Comparison of ENCODE assay signal across 15 cellular contexts in the genomic region with DNA sequence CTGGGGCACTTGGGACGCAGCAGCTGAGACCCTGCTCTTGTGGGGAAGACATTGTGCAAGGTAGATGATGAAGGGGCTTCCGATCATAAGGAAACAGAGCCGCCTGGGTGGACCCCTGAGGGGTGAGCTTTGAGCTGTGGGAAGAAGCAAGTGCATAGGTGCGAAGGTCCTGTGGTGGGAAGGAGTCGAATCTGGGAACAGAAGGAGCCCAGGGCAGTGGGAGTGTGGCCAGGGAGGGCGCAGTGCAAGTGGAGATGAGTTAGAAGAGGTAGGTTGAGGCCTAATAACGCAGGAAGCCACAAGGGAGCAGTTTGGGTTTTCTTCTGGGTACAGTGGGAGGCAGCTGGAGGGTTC. TPM values are rescaled to one million over a fixed set of nuclear protein-coding genes. Genes with fewer than 3 reads are reported as not detected.
A peak's percentile ranks its signal among the peaks of the same experiment; 100 is the strongest.
DNase-seq lines count a peak whose midpoint lies in the region; ATAC-seq and TF ChIP-seq lines count a peak whose summit lies in the region.
"Had no signal": no experiment of that assay in that cellular context is flagged by ENCODE, and none has a peak within 500 bp of the region (broad histone marks: within the 10 kb centered on the region; RNA-seq: fewer than 3 reads in every experiment).

No MANE protein-coding gene starts in this region.

- peak overlapping the region; percentile 93 for H3K27ac Mint-ChIP-seq in activated T-cell treated with anti-CD3 and anti-CD28 coated beads, Interleukin-2, amount 50 U/mL, for 24 hours
- H3K27ac Mint-ChIP-seq in T-cell (peak overlapping the region; percentile 97 to 100), glutamatergic neuron (ENCODE audit: unreplicated experiment) (peak overlapping the region; percentile 44)

- H3K36me3 ChIP-seq in skeletal muscle tissue (ENCODE audit: control insufficient read depth in 3 of 3, insufficient read depth in 3 of 3, low read length in 3 of 3): peaks cover 51 to 56% (median 56%) of the 10 kb centered on the region in 3 donors
- peaks cover 0 to 6% of the 10 kb centered on the region in 2 donors for H3K36me3 ChIP-seq in prostate gland

- CTCF ChIA-PET in T-cell (lab: Charles Lee): no interaction called here

- no peak overlapping the region for H3K4me3 Mint-ChIP-seq in activated T-cell treated with anti-CD3 and anti-CD28 coated beads, Interleukin-2, amount 50 U/mL, for 24 hours
- no peak overlapping the region for H3K4me3 Mint-ChIP-seq in activated T-cell treated with anti-CD3 and anti-CD28 coated beads, Interleukin-2, amount 50 U/mL, for 4 hours
- H3K4me3 Mint-ChIP-seq in T-cell: peak overlapping the region; percentile 39 to 94 (median 54)
- H3K4me3 Mint-ChIP-seq in glutamatergic neuron (ENCODE audit: unreplicated experiment): no peak overlapping the region

- no peak for DNase-seq in activated T-cell treated with anti-CD3 and anti-CD28 coated beads, Interleukin-2, amount 50 U/mL, for 24 hours
- no peak for DNase-seq in activated T-cell treated with anti-CD3 and anti-CD28 coated beads, Interleukin-2, amount 50 U/mL, for 4 hours
- DNase-seq in T-cell: no peak
- no peak for DNase-seq in glutamatergic neuron
- DNase-seq in NK-92 treated with Interleukin-12 subunit alpha and Interleukin-12 subunit beta, amount 100 ng/mL, for 24 hours (lab: John Stamatoyannopoulos, UW): no peak
- no peak for DNase-seq in pons (ENCODE audit: low spot score)
- no peak for DNase-seq in prostate gland (ENCODE audit: low spot score)
- DNase-seq: activated T-cell treated with anti-CD3 and anti-CD28 coated beads, Interleukin-2, amount 50 U/mL, for 48 hours; esophagus squamous epithelium; kidney glomerular epithelial cell; midbrain; NCI-H187; NCI-H510A had no signal

- WGBS in prostate gland: 91% methylated on average over 7 of the region's 7 CpGs

- no peak for TF ChIP-seq POLR2A in prostate gland (IDR thresholded peaks at IDR 0.05)

- H3K27ac ChIP-seq in skeletal muscle tissue (ENCODE audit: low read depth, low read length) (peak overlapping the region; percentile 90), prostate gland (peak overlapping the region in 1 of 2 donors; percentile 78)

- H3K4me3 ChIP-seq in skeletal muscle tissue (ENCODE audit: low read length in 3 of 3) (peak overlapping the region in 1 of 3 donors; percentile 6), prostate gland (no peak overlapping the region)
- H3K4me3 ChIP-seq: esophagus squamous epithelium, tibial nerve had no signal

- H3K9me3 ChIP-seq in skeletal muscle tissue (ENCODE audit: control insufficient read depth in 3 of 3, low read length in 3 of 3): no peaks in the 10 kb centered on the region
- no peaks in the 10 kb centered on the region for H3K9me3 ChIP-seq in prostate gland
- H3K9me3 ChIP-seq: esophagus squamous epithelium, tibial nerve had no signal

- intact Hi-C loops in prostate gland (cut with DNase I): no loop called here

- H3K36me3 Mint-ChIP-seq in activated T-cell treated with anti-CD3 and anti-CD28 coated beads, Interleukin-2, amount 50 U/mL, for 24 hours (ENCODE audit: low read depth): peaks cover 98% of the 10 kb centered on the region
- H3K36me3 Mint-ChIP-seq in activated T-cell treated with anti-CD3 and anti-CD28 coated beads, Interleukin-2, amount 50 U/mL, for 4 hours (ENCODE audit: insufficient read depth): peaks cover 26% of the 10 kb centered on the region
- peaks cover 49% of the 10 kb centered on the region for H3K36me3 Mint-ChIP-seq in T-cell
- H3K36me3 Mint-ChIP-seq in glutamatergic neuron (ENCODE audit: unreplicated experiment): no peaks in the 10 kb centered on the region

- no peaks in the 10 kb centered on the region for H3K27me3 Mint-ChIP-seq in activated T-cell treated with anti-CD3 and anti-CD28 coated beads, Interleukin-2, amount 50 U/mL, for 24 hours
- H3K27me3 Mint-ChIP-seq in activated T-cell treated with anti-CD3 and anti-CD28 coated beads, Interleukin-2, amount 50 U/mL, for 4 hours (ENCODE audit: low read depth): no peaks in the 10 kb centered on the region
- H3K27me3 Mint-ChIP-seq in T-cell (no peaks in the 10 kb centered on the region), glutamatergic neuron (ENCODE audit: unreplicated experiment) (peaks cover 4% of the 10 kb centered on the region)

- no peak for ATAC-seq in activated T-cell treated with anti-CD3 and anti-CD28 coated beads, Interleukin-2, amount 50 U/mL, for 4 hours
- no peak for ATAC-seq in T-cell (replicated peaks in 1 of 4)

- H3K4me1 ChIP-seq in skeletal muscle tissue (ENCODE audit: control insufficient read depth in 3 of 3, insufficient read depth in 3 of 3, low read length in 3 of 3) (peaks cover 61 to 98% (median 94%) of the 10 kb centered on the region in 3 donors), prostate gland (replicated peaks) (no peaks in the 10 kb centered on the region)

- no peak for TF ChIP-seq CTCF in glutamatergic neuron (IDR thresholded peaks at IDR 0.05; ENCODE audit: partially characterized antibody, unreplicated experiment)
- TF ChIP-seq CTCF in prostate gland (IDR thresholded peaks at IDR 0.05): no peak

- no peaks in the 10 kb centered on the region for H3K9me3 Mint-ChIP-seq in activated T-cell treated with anti-CD3 and anti-CD28 coated beads, Interleukin-2, amount 50 U/mL, for 24 hours
- H3K9me3 Mint-ChIP-seq in activated T-cell treated with anti-CD3 and anti-CD28 coated beads, Interleukin-2, amount 50 U/mL, for 4 hours: no peaks in the 10 kb centered on the region
- H3K9me3 Mint-ChIP-seq in T-cell: no peaks in the 10 kb centered on the region
- H3K9me3 Mint-ChIP-seq in glutamatergic neuron (ENCODE audit: unreplicated experiment): peaks cover 4% of the 10 kb centered on the region

- H3K27me3 ChIP-seq in skeletal muscle tissue (ENCODE audit: control insufficient read depth in 3 of 3, insufficient read depth in 3 of 3, low read length in 3 of 3) (no peaks in the 10 kb centered on the region), prostate gland (replicated peaks; ENCODE audit: insufficient read depth) (no peaks in the 10 kb centered on the region)
- H3K27me3 ChIP-seq: esophagus squamous epithelium, tibial nerve had no signal

- POLR2A ChIA-PET in T-cell (lab: Charles Lee): interaction anchor here (1.5 to 1.6 kb wide), 2 partner anchors 10 to 12 kb away, joined by 6 to 7 read pairs; partner anchors contain the start of gene RBM38 (in 1 of the 2)

- peak overlapping the region; percentile 32 to 98 (median 70) for H3K9ac ChIP-seq in skeletal muscle tissue (ENCODE audit: low read depth in 1 of 3, low read length in 3 of 3)

- H3K4me1 Mint-ChIP-seq in activated T-cell treated with anti-CD3 and anti-CD28 coated beads, Interleukin-2, amount 50 U/mL, for 24 hours (ENCODE audit: low read depth): peaks cover 76% of the 10 kb centered on the region
- H3K4me1 Mint-ChIP-seq in activated T-cell treated with anti-CD3 and anti-CD28 coated beads, Interleukin-2, amount 50 U/mL, for 4 hours (ENCODE audit: low read depth): peaks cover 70% of the 10 kb centered on the region
- H3K4me1 Mint-ChIP-seq in T-cell (peaks cover 75 to 83% (median 81%) of the 10 kb centered on the region in 3 donors), glutamatergic neuron (ENCODE audit: low read depth, unreplicated experiment) (peaks cover 6% of the 10 kb centered on the region)

RNA-seq across cellular contexts. Expression of gene RBM38, which starts 10.3 kb away (rescaled TPM):
- total RNA-seq in activated T-cell treated with anti-CD3 and anti-CD28 coated beads, Interleukin-2, amount 50 U/mL, for 4 hours: 100 to 1,000 TPM; 123 to 172 (median 129) TPM
- total RNA-seq in T-cell: 100 to 1,000 TPM; 111 to 271 (median 124) TPM
- total RNA-seq in glutamatergic neuron (ENCODE audit: unreplicated experiment): 16.6 TPM
- total RNA-seq in skeletal muscle tissue: 60.0 TPM
- total RNA-seq in prostate gland: 100 to 1,000 TPM in 1 of 2 donors, 10 to 100 TPM in 1; 29.9 to 104 TPM

RNA-seq across cellular contexts. Expression of gene RAE1, which starts 50.5 kb away (rescaled TPM):
- 10 to 100 TPM; 64.7 to 73.8 (median 68.5) TPM for total RNA-seq in activated T-cell treated with anti-CD3 and anti-CD28 coated beads, Interleukin-2, amount 50 U/mL, for 4 hours
- total RNA-seq in T-cell (10 to 100 TPM; 29.0 to 41.1 (median 29.4) TPM), glutamatergic neuron (ENCODE audit: unreplicated experiment) (28.3 TPM), skeletal muscle tissue (18.3 TPM), prostate gland (10 to 100 TPM; 21.7 to 49.9 TPM)

Comparison
In these comparisons a context has a peak if more than half of its experiments do, and no peak if none do; other contexts are left out.
1. H3K27ac Mint-ChIP-seq: peak in every context shown above with its lines; median percentile 98 in T-cell; 93 in activated T-cell treated with anti-CD3 and anti-CD28 coated beads, Interleukin-2, amount 50 U/mL, for 24 hours; 44 in glutamatergic neuron.
2. H3K4me3 Mint-ChIP-seq: peak in T-cell (3 of 3); none in activated T-cell treated with anti-CD3 and anti-CD28 coated beads, Interleukin-2, amount 50 U/mL, for 24 hours (single experiment), activated T-cell treated with anti-CD3 and anti-CD28 coated beads, Interleukin-2, amount 50 U/mL, for 4 hours (single experiment) and glutamatergic neuron (single experiment).